In the genomic region with DNA sequence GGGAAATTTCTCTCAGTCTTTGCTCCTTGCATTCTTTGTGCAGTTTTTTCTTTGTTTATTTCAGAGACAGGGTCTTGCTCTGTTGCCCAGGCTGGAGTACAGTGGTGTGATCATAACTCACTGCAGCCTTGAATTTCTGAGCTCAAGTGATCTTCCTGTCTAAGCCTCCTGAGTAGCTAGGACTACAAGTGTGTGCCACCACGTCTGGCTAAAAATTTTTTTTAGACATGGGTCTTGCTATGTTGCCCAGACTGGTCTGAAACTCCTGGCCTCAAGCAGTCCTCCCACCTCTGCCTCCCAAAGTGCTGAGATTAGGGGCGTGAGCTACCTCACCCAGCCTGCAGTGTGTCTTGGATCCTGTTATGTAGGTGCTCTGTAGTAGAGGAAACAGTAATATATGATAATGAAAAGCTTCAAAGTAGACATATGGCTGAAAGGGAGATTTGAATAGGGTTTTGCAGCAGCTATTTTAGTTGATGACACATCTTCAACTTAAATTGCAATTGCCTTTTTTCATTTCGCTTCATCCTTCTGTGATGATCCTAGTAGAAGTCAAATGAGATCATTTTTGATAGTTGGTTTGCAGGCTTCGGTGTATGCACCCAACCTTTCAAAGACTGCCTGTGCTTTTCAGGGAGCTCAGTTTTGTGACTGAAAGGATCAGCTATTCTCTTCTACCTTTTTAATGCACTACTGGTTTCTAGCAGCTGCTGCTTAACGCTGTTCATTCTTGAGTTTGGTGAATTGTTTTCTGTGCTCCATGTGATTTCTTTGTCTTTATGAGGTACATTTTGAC, we compare ENCODE assay signal across 23 cellular contexts.
A peak's percentile ranks its signal among the peaks of the same experiment; 100 is the strongest.
DNase-seq lines count a peak whose midpoint lies in the region; ATAC-seq and TF ChIP-seq lines count a peak whose summit lies in the region.
"Had no signal": no experiment of that assay in that cellular context is flagged by ENCODE, and none has a peak within 500 bp of the region (broad histone marks: within the 10 kb centered on the region; RNA-seq: fewer than 3 reads in every experiment).

No MANE protein-coding gene starts in this region.

- no peak for TF ChIP-seq CTCF in smooth muscle cell (IDR thresholded peaks at IDR 0.05; ENCODE audit: borderline replicate concordance, insufficient read depth, poor library complexity, severe bottlenecking)

- no peak overlapping the region for H3K4ac ChIP-seq in mesendoderm (ENCODE audit: low read depth, low read length)

- H3K4me3 ChIP-seq in mesendoderm (ENCODE audit: low read length) (no peak overlapping the region), smooth muscle cell (no peak overlapping the region)
- H3K4me3 ChIP-seq: BLaER1 treated with 17β-estradiol and CSF1 and Interleukin-3, amounts not matched to agents 10 nM and 100 nM; body of pancreas; colonic mucosa; prostate gland; spleen; suprapubic skin had no signal

- no CpG with 5 or more reads among the region's 5 CpGs for WGBS in mesendoderm (ENCODE audit: extremely low coverage, insufficient coverage, low lambda C conversion rate)
- 91% methylated on average over 5 of the region's 5 CpGs for WGBS in smooth muscle cell (ENCODE audit: low lambda C conversion rate)

- ATAC-seq in GM19395 (IDR thresholded peaks at IDR 0.05; ENCODE audit: unreplicated experiment): peak; percentile 60
- ATAC-seq in HG02610 (IDR thresholded peaks at IDR 0.05; ENCODE audit: unreplicated experiment): no peak
- ATAC-seq: body of pancreas, Panc1 had no signal

- peak overlapping the region; percentile 8 for H3K56ac ChIP-seq in mesendoderm (ENCODE audit: low read length)

- H3K4me2 ChIP-seq in mesendoderm (ENCODE audit: low read length): no peak overlapping the region
- no peak overlapping the region for H3K4me2 ChIP-seq in smooth muscle cell
- H3K4me2 ChIP-seq: BLaER1 treated with 17β-estradiol and CSF1 and Interleukin-3, amounts not matched to agents 10 nM and 100 nM had no signal

- H3K79me2 ChIP-seq in mesendoderm (ENCODE audit: control insufficient read depth, insufficient read depth, low read length): no peaks in the 10 kb centered on the region
- H3K79me2 ChIP-seq in smooth muscle cell (ENCODE audit: low read depth): peaks cover 19% of the 10 kb centered on the region

- H3K4me1 ChIP-seq in mesendoderm (ENCODE audit: control insufficient read depth, low read depth, low read length) (peaks cover 2% of the 10 kb centered on the region), smooth muscle cell (ENCODE audit: low read depth) (peaks cover 33% of the 10 kb centered on the region)
- H3K4me1 ChIP-seq: colonic mucosa, prostate gland, suprapubic skin had no signal

- H2BK120ac ChIP-seq in mesendoderm (ENCODE audit: low read depth, low read length): no peak overlapping the region

- no peaks in the 10 kb centered on the region for H3K9me3 ChIP-seq in smooth muscle cell (replicated peaks; ENCODE audit: low read depth)
- H3K9me3 ChIP-seq: body of pancreas, colonic mucosa, prostate gland, suprapubic skin had no signal

- H2AK5ac ChIP-seq in mesendoderm (ENCODE audit: low read length): no peak overlapping the region

- H3K36me3 ChIP-seq in mesendoderm (ENCODE audit: control insufficient read depth, insufficient read depth, low read length) (no peaks in the 10 kb centered on the region), smooth muscle cell (ENCODE audit: low read depth) (no peaks in the 10 kb centered on the region)
- H3K36me3 ChIP-seq: colonic mucosa, prostate gland, spleen, suprapubic skin had no signal

- no peak overlapping the region for H2BK15ac ChIP-seq in mesendoderm (replicated peaks; ENCODE audit: low read depth)

- DNase-seq in NCI-H187 treated with DMSO at 0.1 percent for 48 hours (lab: John Stamatoyannopoulos, UW): peak; percentile 15
- DNase-seq in NCI-H187 (lab: John Stamatoyannopoulos, UW): no peak
- DNase-seq in NCI-H526 (lab: John Stamatoyannopoulos, UW): peak; percentile 73 to 75
- DNase-seq in mesendoderm: no peak
- no peak for DNase-seq in cerebellar nuclear complex (lab: John Stamatoyannopoulos, UW)
- DNase-seq in smooth muscle cell (lab: John Stamatoyannopoulos, UW; ENCODE audit: unreplicated experiment): no peak
- DNase-seq: 8988T; activated naive CD4-positive, alpha-beta T cell; body of pancreas; colonic mucosa; foreskin fibroblast; mesenchymal stem cell; MM.1S; NCI-H1930; NCI-H774; spleen; T-helper 9 cell had no signal

- H4K20me1 ChIP-seq in smooth muscle cell (ENCODE audit: low read depth): peaks cover 5% of the 10 kb centered on the region

- H3K23ac ChIP-seq in mesendoderm (ENCODE audit: low read length): no peak overlapping the region

- no peak overlapping the region for H2AFZ ChIP-seq in smooth muscle cell (ENCODE audit: low read depth)

- no peak overlapping the region for H2BK5ac ChIP-seq in mesendoderm (ENCODE audit: low read length)

- H3F3A ChIP-seq in smooth muscle cell (ENCODE audit: low read depth): no peaks in the 10 kb centered on the region

- no peaks in the 10 kb centered on the region for H3K27me3 ChIP-seq in mesendoderm (ENCODE audit: insufficient read depth, low read length, poor library complexity)
- H3K27me3 ChIP-seq in smooth muscle cell (ENCODE audit: low read depth): no peaks in the 10 kb centered on the region
- H3K27me3 ChIP-seq: BLaER1 treated with 17β-estradiol and CSF1 and Interleukin-3, amounts not matched to agents 10 nM and 100 nM; body of pancreas; colonic mucosa; spleen; suprapubic skin had no signal

- no peak overlapping the region for H3K9ac ChIP-seq in mesendoderm (ENCODE audit: low read length)
- H3K9ac ChIP-seq in smooth muscle cell (ENCODE audit: low read depth): no peak overlapping the region
- H3K9ac ChIP-seq: BLaER1 treated with 17β-estradiol and CSF1 and Interleukin-3, amounts not matched to agents 10 nM and 100 nM had no signal

- peaks cover 1% of the 10 kb centered on the region for H3K79me1 ChIP-seq in mesendoderm (ENCODE audit: low read length)

- H3K18ac ChIP-seq in mesendoderm (ENCODE audit: low read length): no peak overlapping the region

- H4K5ac ChIP-seq in mesendoderm (ENCODE audit: low read length): no peak overlapping the region

- no peak overlapping the region for H4K8ac ChIP-seq in mesendoderm (ENCODE audit: low read depth, low read length)

- H3K27ac ChIP-seq in mesendoderm (ENCODE audit: low read depth, low read length) (no peak overlapping the region), smooth muscle cell (ENCODE audit: low read depth) (no peak overlapping the region)
- H3K27ac ChIP-seq: BLaER1 treated with 17β-estradiol and CSF1 and Interleukin-3, amounts not matched to agents 10 nM and 100 nM; body of pancreas; colonic mucosa; prostate gland; spleen; suprapubic skin had no signal

Comparison
In these comparisons a context has a peak if more than half of its experiments do, and no peak if none do; other contexts are left out.
1. DNase-seq: peak in NCI-H187 treated with DMSO at 0.1 percent for 48 hours (single experiment) and NCI-H526 (2 of 2); none in NCI-H187 (0 of 2), mesendoderm (single experiment), cerebellar nuclear complex (0 of 2) and smooth muscle cell (single experiment).